14 cellular contexts compared by ENCODE assay signal in genomic region chr13:33270906-33271538, GRCh38. TPM values are rescaled to one million over a fixed set of nuclear protein-coding genes. Genes with fewer than 3 reads are reported as not detected.
DNase-seq lines count a peak whose midpoint lies in the region; ATAC-seq and TF ChIP-seq lines count a peak whose summit lies in the region.
"Had no signal": no experiment of that assay in that cellular context is flagged by ENCODE, and none has a peak within 500 bp of the region (broad histone marks: within the 10 kb centered on the region; RNA-seq: fewer than 3 reads in every experiment).

No MANE protein-coding gene starts in this region.

- H2AK5ac ChIP-seq in mesenchymal stem cell (ENCODE audit: low read length, severe bottlenecking) = peak overlapping the region; percentile 14

- H3K9me3 ChIP-seq in Panc1 (ENCODE audit: control insufficient read depth, insufficient read depth, low read depth, low read length) (no peaks in the 10 kb centered on the region), mesenchymal stem cell (ENCODE audit: control insufficient read depth, low read length) (no peaks in the 10 kb centered on the region), thyroid gland (no peaks in the 10 kb centered on the region)

- H4K91ac ChIP-seq in mesenchymal stem cell (ENCODE audit: low read length) = peak overlapping the region; percentile 54

- in situ Hi-C loops in Panc1 (cut with HindIII; ENCODE audit: low pct_unique_long_range_greater_than_20kb, low sequenced_read_pairs) = no loop called here

- H3K18ac ChIP-seq in mesenchymal stem cell (ENCODE audit: low read depth in 1 of 2, low read length in 2 of 2) = peak overlapping the region; percentile 34 to 64

- H3K4me3 ChIP-seq in Panc1 (ENCODE audit: low read depth in 2 of 2, low read length in 2 of 2) = no peak overlapping the region
- H3K4me3 ChIP-seq in mesenchymal stem cell (ENCODE audit: insufficient read depth in 1 of 2, low read depth in 1 of 2, low read length in 2 of 2) = no peak overlapping the region
- H3K4me3 ChIP-seq in thyroid gland (replicated peaks in 1 of 3) = no peak overlapping the region

- no peaks in the 10 kb centered on the region for H3K36me3 Mint-ChIP-seq in activated T-cell treated with anti-CD3 and anti-CD28 coated beads, Interleukin-2, amount 50 U/mL, for 24 hours (ENCODE audit: low read depth)
- H3K36me3 Mint-ChIP-seq: CD4-positive, CD25-positive, alpha-beta regulatory T cell had no signal

- no peaks in the 10 kb centered on the region for H3K9me3 Mint-ChIP-seq in activated T-cell treated with anti-CD3 and anti-CD28 coated beads, Interleukin-2, amount 50 U/mL, for 24 hours
- H3K9me3 Mint-ChIP-seq: CD4-positive, CD25-positive, alpha-beta regulatory T cell; mesothelial cell of epicardium had no signal

- H3K4ac ChIP-seq in mesenchymal stem cell (ENCODE audit: low read depth in 1 of 2, low read length in 2 of 2) = peak overlapping the region; percentile 64

- no peak overlapping the region for H3K9ac ChIP-seq in mesenchymal stem cell (ENCODE audit: low read length)

- 67% methylated on average over 3 of the region's 3 CpGs for WGBS in mesenchymal stem cell
- WGBS in thyroid gland, 2 donors = 56% methylated on average over 3 of the region's 3 CpGs

- peak overlapping the region; percentile 49 for H2BK120ac ChIP-seq in mesenchymal stem cell (ENCODE audit: low read depth, low read length)

- no peak overlapping the region for H3K4me2 ChIP-seq in mesenchymal stem cell (ENCODE audit: low read length, poor library complexity, severe bottlenecking)

- H3K4me3 Mint-ChIP-seq in activated T-cell treated with anti-CD3 and anti-CD28 coated beads, Interleukin-2, amount 50 U/mL, for 24 hours = no peak overlapping the region
- H3K4me3 Mint-ChIP-seq: CD4-positive, CD25-positive, alpha-beta regulatory T cell; mesothelial cell of epicardium had no signal

- no peak overlapping the region for H2AFZ ChIP-seq in mesenchymal stem cell (ENCODE audit: low read depth, low read length)

- no TSS peak for BruUV-seq in Panc1 (replicated peaks; lab: Mats Ljungman, UMichigan)

- no peak overlapping the region for H3K23ac ChIP-seq in mesenchymal stem cell (ENCODE audit: low read length in 2 of 2)

- no peak; the same call in 1 of the 2 replicates for ATAC-seq in Panc1

- H2BK12ac ChIP-seq in mesenchymal stem cell (ENCODE audit: low read length in 2 of 2) = peak overlapping the region; percentile 86 to 87

- no peak for DNase-seq in Panc1 (ENCODE audit: low read depth, low spot score)
- peak; percentile 76 for DNase-seq in fibroblast of gingiva (ENCODE audit: low read depth)
- peak; percentile 56 for DNase-seq in mesenchymal stem cell
- no peak for DNase-seq in thyroid gland
- DNase-seq in T1000 (lab: John Stamatoyannopoulos, UW) = no peak
- no peak for DNase-seq in DMS53 treated with DMSO at 0.1 percent for 48 hours (lab: John Stamatoyannopoulos, UW; ENCODE audit: unreplicated experiment)
- no peak for DNase-seq in activated T-cell treated with anti-CD3 and anti-CD28 coated beads, Interleukin-2, amount 50 U/mL, for 24 hours
- DNase-seq in middle frontal gyrus (ENCODE audit: extremely low spot score, low spot score) = no peak
- DNase-seq: CD4-positive, CD25-positive, alpha-beta regulatory T cell; cerebellar nuclear complex; NCI-H1105; NCI-H526 treated with DMSO at 0.1 percent for 48 hours; WERI-Rb-1 had no signal

- CTCF ChIA-PET in Panc1 (lab: Charles Lee) = no interaction called here

- intact Hi-C loops in Panc1 (cut with micrococcal nuclease; ENCODE audit: unreplicated experiment) = no loop called here
- intact Hi-C loops in thyroid gland (cut with DNase I) = no loop called here

- H3K79me1 ChIP-seq in mesenchymal stem cell (replicated peaks; ENCODE audit: low read length, poor library complexity, severe bottlenecking) = peaks cover 16% of the 10 kb centered on the region

- H3K36me3 ChIP-seq in Panc1 (ENCODE audit: control insufficient read depth, insufficient read depth, low read length) (no peaks in the 10 kb centered on the region), mesenchymal stem cell (ENCODE audit: control insufficient read depth in 1 of 2, insufficient read depth in 2 of 2, low read depth in 1 of 2, low read length in 2 of 2) (peaks cover 0 to 19% of the 10 kb centered on the region in 2 experiments), thyroid gland (no peaks in the 10 kb centered on the region)
- H3K36me3 ChIP-seq: WERI-Rb-1 had no signal

- no peaks in the 10 kb centered on the region for H3K4me1 Mint-ChIP-seq in activated T-cell treated with anti-CD3 and anti-CD28 coated beads, Interleukin-2, amount 50 U/mL, for 24 hours (ENCODE audit: low read depth)
- H3K4me1 Mint-ChIP-seq: CD4-positive, CD25-positive, alpha-beta regulatory T cell had no signal

- peak overlapping the region; percentile 85 for H2BK15ac ChIP-seq in mesenchymal stem cell (ENCODE audit: low read depth, poor library complexity, severe bottlenecking)

- H3K27me3 ChIP-seq in Panc1 (ENCODE audit: control insufficient read depth, insufficient read depth, low read length) (no peaks in the 10 kb centered on the region), mesenchymal stem cell (ENCODE audit: control insufficient read depth in 1 of 2, insufficient read depth in 1 of 2, low read length in 2 of 2) (no peaks in the 10 kb centered on the region), thyroid gland (no peaks in the 10 kb centered on the region)

- H3K14ac ChIP-seq in mesenchymal stem cell (ENCODE audit: low read length in 2 of 2) = peak overlapping the region in 1 of 2 experiments; percentile 9

- TF ChIP-seq CTCF in Panc1 (IDR thresholded peaks at IDR 0.05) (no peak), thyroid gland (IDR thresholded peaks at IDR 0.05) (no peak)

- peaks cover 31% of the 10 kb centered on the region for H3K4me1 ChIP-seq in Panc1 (ENCODE audit: control insufficient read depth, insufficient read depth, low read length)
- H3K4me1 ChIP-seq in mesenchymal stem cell (ENCODE audit: control insufficient read depth, insufficient read depth, low read depth, low read length) = peaks cover 6% of the 10 kb centered on the region
- peaks cover 38 to 52% of the 10 kb centered on the region in 2 donors for H3K4me1 ChIP-seq in thyroid gland

- TF ChIP-seq POLR2A in thyroid gland (IDR thresholded peaks at IDR 0.05) = no peak

- H3K27me3 Mint-ChIP-seq in activated T-cell treated with anti-CD3 and anti-CD28 coated beads, Interleukin-2, amount 50 U/mL, for 24 hours = peaks cover 18% of the 10 kb centered on the region

- no peak overlapping the region for H2BK5ac ChIP-seq in mesenchymal stem cell (ENCODE audit: low read depth, low read length, poor library complexity, severe bottlenecking)

- H3K27ac Mint-ChIP-seq in activated T-cell treated with anti-CD3 and anti-CD28 coated beads, Interleukin-2, amount 50 U/mL, for 24 hours = no peak overlapping the region
- H3K27ac Mint-ChIP-seq: CD4-positive, CD25-positive, alpha-beta regulatory T cell had no signal

- POLR2A ChIA-PET in Panc1 (lab: Charles Lee) = no interaction called here

- peak overlapping the region; percentile 83 for H4K8ac ChIP-seq in mesenchymal stem cell (ENCODE audit: low read length)

- H3K27ac ChIP-seq in Panc1 (ENCODE audit: low read length) (peak overlapping the region; percentile 12; the same call in 1 of the 2 replicates), mesenchymal stem cell (ENCODE audit: low read length, poor library complexity, severe bottlenecking) (peak overlapping the region; percentile 11), thyroid gland (peak overlapping the region in 2 of 3 donors; percentile 46 to 54)
- H3K27ac ChIP-seq: WERI-Rb-1 had no signal

RNA-seq across cellular contexts. Expression of gene STARD13, which starts 14.5 kb away (rescaled TPM):
- total RNA-seq in Panc1 (2021; ENCODE audit: unreplicated experiment) (6.5 TPM), thyroid gland (100 to 1,000 TPM in 1 of 4 donors, 10 to 100 TPM in 3; 52.0 to 114 (median 89.2) TPM)
- polyA plus RNA-seq in Panc1 (2012; ENCODE audit: insufficient read length) = 2.8 TPM
- 16.1 TPM for polyA plus RNA-seq in mesenchymal stem cell (2013, experiment 1 of 2)
- polyA plus RNA-seq in mesenchymal stem cell (2013, experiment 2 of 2) = 14.5 TPM
- total RNA-seq: CD4-positive, CD25-positive, alpha-beta regulatory T cell had no signal
- polyA plus RNA-seq: CD4-positive, CD25-positive, alpha-beta regulatory T cell had no signal

Comparison
In these comparisons a context has a peak if more than half of its experiments do, and no peak if none do; other contexts are left out.
1. DNase-seq: peak in fibroblast of gingiva (single experiment) and mesenchymal stem cell (single experiment); none in Panc1 (single experiment), thyroid gland (0 of 2), T1000 (single experiment), DMS53 treated with DMSO at 0.1 percent for 48 hours (single experiment), activated T-cell treated with anti-CD3 and anti-CD28 coated beads, Interleukin-2, amount 50 U/mL, for 24 hours (single experiment) and middle frontal gyrus (single experiment).
2. Peak in every context shown above with its lines, with median percentiles within 50 percentile points of each other: H3K27ac ChIP-seq.